ENCODE assay signal across 8 cellular contexts in genomic region chr7:100799037-100799896, GRCh38. TPM values are rescaled to one million over a fixed set of nuclear protein-coding genes. Genes with fewer than 3 reads are reported as not detected.
A peak's percentile ranks its signal among the peaks of the same experiment; 100 is the strongest.
DNase-seq lines count a peak whose midpoint lies in the region; ATAC-seq and TF ChIP-seq lines count a peak whose summit lies in the region.

No MANE protein-coding gene starts in this region.

- TF ChIP-seq CTCF in LNCAP (IDR thresholded peaks at IDR 0.05) (peak; percentile 53), body of pancreas (IDR thresholded peaks at IDR 0.05) (peak; percentile 66 to 90 (median 83))

- H3K27me3 Mint-ChIP-seq in T-helper 17 cell = peaks cover 4% of the 10 kb centered on the region

- no peak overlapping the region for H3K27ac ChIP-seq in body of pancreas

- no peaks in the 10 kb centered on the region for H3K36me3 ChIP-seq in body of pancreas (replicated peaks in 1 of 2; ENCODE audit: insufficient read depth in 1 of 2, low read depth in 2 of 2)

- H3K4me1 Mint-ChIP-seq in T-helper 17 cell = peaks cover 12% of the 10 kb centered on the region

- DNase-seq in EH (ENCODE audit: low read depth) (peak; percentile 68), T-helper 17 cell (peak in 1 of 3 donors; percentile 32), body of pancreas (peak; percentile 77 to 83 (median 79)), kidney glomerular epithelial cell (lab: John Stamatoyannopoulos, UW) (peak; percentile 18)
- peak; percentile 15 to 38 for DNase-seq in stimulated activated CD4-positive, alpha-beta T cell treated with anti-CD3 and anti-CD28 coated beads, Interleukin-4, amount 100 ng/mL, for 4 hours

- 16 to 25% methylated on average over 12 to 14 of the region's 14 CpGs for WGBS in body of pancreas, 2 donors

- H3K27ac Mint-ChIP-seq in T-helper 17 cell = no peak overlapping the region

- intact Hi-C loops in body of pancreas (cut with DNase I) = loop anchor here (5.0 kb wide), 1 partner anchor 48 kb away; no protein-coding TSS in a partner anchor

- peak; percentile 62 for ATAC-seq in T-helper 17 cell
- peak; percentile 65 for ATAC-seq in body of pancreas
- no peak for ATAC-seq in HG03159 (IDR thresholded peaks at IDR 0.05; ENCODE audit: unreplicated experiment)
- no peak for ATAC-seq in GM19463 (IDR thresholded peaks at IDR 0.05; ENCODE audit: unreplicated experiment)

- no peak for TF ChIP-seq POLR2A in body of pancreas (IDR thresholded peaks at IDR 0.05)

- H3K4me3 Mint-ChIP-seq in T-helper 17 cell = no peak overlapping the region

- peaks cover 5% of the 10 kb centered on the region for H3K36me3 Mint-ChIP-seq in T-helper 17 cell (ENCODE audit: low read depth)

- peaks cover 49% of the 10 kb centered on the region for H3K4me1 ChIP-seq in body of pancreas

- H3K4me3 ChIP-seq in body of pancreas = no peak overlapping the region

- no peaks in the 10 kb centered on the region for H3K27me3 ChIP-seq in body of pancreas

- H3K9me3 ChIP-seq in T-helper 17 cell (ENCODE audit: control insufficient read depth, low read length, poor library complexity, severe bottlenecking) (no peaks in the 10 kb centered on the region), body of pancreas (no peaks in the 10 kb centered on the region)

RNA-seq across cellular contexts. Expression of gene EPHB4, which starts 28.1 kb away (rescaled TPM):
- total RNA-seq in T-helper 17 cell (1 to 10 TPM; 4.7 to 6.6 TPM), body of pancreas (10 to 100 TPM; 33.6 to 46.4 TPM)

RNA-seq across cellular contexts. Expression of gene SLC12A9, which starts 53.2 kb away (rescaled TPM):
- total RNA-seq in T-helper 17 cell (10 to 100 TPM; 43.9 to 50.9 TPM), body of pancreas (10 to 100 TPM; 12.7 to 38.9 TPM)

Comparison
In these comparisons a context has a peak if more than half of its experiments do, and no peak if none do; other contexts are left out.
1. ATAC-seq: peak in T-helper 17 cell (single experiment) and body of pancreas (single experiment); none in HG03159 (single experiment) and GM19463 (single experiment).
2. RNA of gene EPHB4, which starts 28.1 kb away (total RNA-seq): 33.6 to 46.4 TPM in body of pancreas; 4.7 to 6.6 TPM in T-helper 17 cell; every median in the first group is over 4 times any median in the second.